20 cellular contexts compared by ENCODE assay signal in genomic region chr9:121560921-121561320, GRCh38.
"Had no signal": no experiment of that assay in that cellular context is flagged by ENCODE, and none has a peak within 500 bp of the region (broad histone marks: within the 10 kb centered on the region; RNA-seq: fewer than 3 reads in every experiment).

No MANE protein-coding gene starts in this region.

- H3K27ac Mint-ChIP-seq: IgD-negative memory B cell had no signal

- H3K4me2 ChIP-seq: KMS-11 had no signal

- DNase-seq: Kasumi-1, MM.1S, NCI-H1092 treated with DMSO at 0.1 percent for 48 hours, NCI-H1436, NCI-H187, NCI-H2029, NCI-H2081 treated with DMSO at 0.1 percent for 48 hours, NCI-H2171, NCI-H226, NCI-H446, NCI-H510A, NCI-H524 treated with DMSO at 0.1 percent for 48 hours, NCI-H774, RPMI8226, SHP77 treated with DMSO at 0.1 percent for 48 hours, SJCRH30 had no signal

- H3K4me3 Mint-ChIP-seq: IgD-negative memory B cell had no signal

- ATAC-seq: K562, SK-N-SH treated with all-trans-retinoic acid at 6 μM for 48 hours had no signal

- H3K9ac ChIP-seq: KMS-11 had no signal

- H3K9me3 Mint-ChIP-seq: IgD-negative memory B cell had no signal

- H3K9me3 ChIP-seq: SJCRH30 had no signal

- H3K27ac ChIP-seq: KMS-11, SJCRH30 had no signal

- H3K36me3 ChIP-seq: SJCRH30 had no signal

- H3K4me3 ChIP-seq: K562, SJCRH30 had no signal
